In genomic region chr20:31485450-31486339, GRCh38 we compare ENCODE assay signal across 10 cellular contexts. TPM values are rescaled to one million over a fixed set of nuclear protein-coding genes. Genes with fewer than 3 reads are reported as not detected.
A peak's percentile ranks its signal among the peaks of the same experiment; 100 is the strongest.
DNase-seq lines count a peak whose midpoint lies in the region; ATAC-seq and TF ChIP-seq lines count a peak whose summit lies in the region.
"Had no signal": no experiment of that assay in that cellular context is flagged by ENCODE, and none has a peak within 500 bp of the region (broad histone marks: within the 10 kb centered on the region; RNA-seq: fewer than 3 reads in every experiment).

No MANE protein-coding gene starts in this region.

- no peak for DNase-seq in activated CD4-positive, alpha-beta T cell treated with anti-CD3 and anti-CD28 coated beads, Interleukin-2, amount 10 ng/mL, durations not matched to agents 24 days and 14 days
- no peak for DNase-seq in activated CD4-positive, alpha-beta T cell treated with anti-CD3 and anti-CD28 coated beads, Interleukin-2, amount 50 U/mL, for 1 hour
- DNase-seq in esophagus squamous epithelium (lab: John Stamatoyannopoulos, UW): no peak
- DNase-seq in mucosa of gallbladder (ENCODE audit: low spot score): peak; percentile 50
- DNase-seq in ureter (ENCODE audit: low spot score): peak; percentile 78
- no peak for DNase-seq in CD4-positive, alpha-beta memory T cell
- DNase-seq: foreskin keratinocyte had no signal

- TF ChIP-seq POLR2A in esophagus squamous epithelium (IDR thresholded peaks at IDR 0.05): no peak

- no peaks in the 10 kb centered on the region for H3K9me3 Mint-ChIP-seq in activated CD4-positive, alpha-beta T cell treated with anti-CD3 and anti-CD28 coated beads, Interleukin-2, amount 10 ng/mL, durations not matched to agents 24 days and 14 days
- peaks cover 0 to 5% (median 0%) of the 10 kb centered on the region in 8 donors for H3K9me3 Mint-ChIP-seq in CD4-positive, alpha-beta memory T cell

- H3K27ac Mint-ChIP-seq in activated CD4-positive, alpha-beta T cell treated with anti-CD3 and anti-CD28 coated beads, Interleukin-2, amount 10 ng/mL, durations not matched to agents 24 days and 14 days: peak overlapping the region; percentile 34
- no peak overlapping the region for H3K27ac Mint-ChIP-seq in CD4-positive, alpha-beta memory T cell

- H3K36me3 ChIP-seq in esophagus squamous epithelium: no peaks in the 10 kb centered on the region
- H3K36me3 ChIP-seq in CD4-positive, alpha-beta memory T cell (ENCODE audit: insufficient read depth, low read length): no peaks in the 10 kb centered on the region

- peak overlapping the region; percentile 58 to 82 (median 72) for H3K27ac ChIP-seq in esophagus squamous epithelium
- H3K27ac ChIP-seq in CD4-positive, alpha-beta memory T cell (ENCODE audit: low read depth, low read length): no peak overlapping the region
- H3K27ac ChIP-seq: A549, foreskin keratinocyte had no signal

- WGBS in esophagus squamous epithelium, 2 donors: 6 to 7% methylated on average over 15 to 21 of the region's 31 CpGs

- no peak for TF ChIP-seq CTCF in esophagus squamous epithelium (IDR thresholded peaks at IDR 0.05)

- peak overlapping the region in 3 of 4 donors; percentile 18 to 53 (median 22) for H3K4me3 ChIP-seq in esophagus squamous epithelium
- H3K4me3 ChIP-seq in CD4-positive, alpha-beta memory T cell (ENCODE audit: low read length in 2 of 2): no peak overlapping the region
- H3K4me3 ChIP-seq: A549 had no signal

- no peaks in the 10 kb centered on the region for H3K9me3 ChIP-seq in esophagus squamous epithelium
- H3K9me3 ChIP-seq in CD4-positive, alpha-beta memory T cell (ENCODE audit: control insufficient read depth in 1 of 2, low read length in 2 of 2): no peaks in the 10 kb centered on the region
- H3K9me3 ChIP-seq: A549 had no signal

- peak overlapping the region; percentile 30 for H3K4me3 Mint-ChIP-seq in activated CD4-positive, alpha-beta T cell treated with anti-CD3 and anti-CD28 coated beads, Interleukin-2, amount 10 ng/mL, durations not matched to agents 24 days and 14 days
- no peak overlapping the region for H3K4me3 Mint-ChIP-seq in CD4-positive, alpha-beta memory T cell

- peaks cover 0 to 26% (median 0%) of the 10 kb centered on the region in 3 donors for H3K4me1 ChIP-seq in esophagus squamous epithelium
- H3K4me1 ChIP-seq in CD4-positive, alpha-beta memory T cell (ENCODE audit: insufficient read depth, low read length): no peaks in the 10 kb centered on the region
- H3K4me1 ChIP-seq: A549, foreskin keratinocyte had no signal

- H3K36me3 Mint-ChIP-seq in activated CD4-positive, alpha-beta T cell treated with anti-CD3 and anti-CD28 coated beads, Interleukin-2, amount 10 ng/mL, durations not matched to agents 24 days and 14 days (ENCODE audit: low read depth): no peaks in the 10 kb centered on the region
- no peaks in the 10 kb centered on the region for H3K36me3 Mint-ChIP-seq in CD4-positive, alpha-beta memory T cell

- peaks cover 7% of the 10 kb centered on the region for H3K27me3 Mint-ChIP-seq in activated CD4-positive, alpha-beta T cell treated with anti-CD3 and anti-CD28 coated beads, Interleukin-2, amount 10 ng/mL, durations not matched to agents 24 days and 14 days
- peaks cover 13 to 16% of the 10 kb centered on the region in 2 donors for H3K27me3 Mint-ChIP-seq in CD4-positive, alpha-beta memory T cell

- CTCF ChIA-PET in CD4-positive, alpha-beta memory T cell (lab: Charles Lee; ENCODE audit: partially characterized antibody): interaction anchor here (3.7 kb wide), 1 partner anchor 17 kb away, joined by 20 read pairs; no protein-coding TSS in a partner anchor

- peaks cover 3% of the 10 kb centered on the region for H3K4me1 Mint-ChIP-seq in activated CD4-positive, alpha-beta T cell treated with anti-CD3 and anti-CD28 coated beads, Interleukin-2, amount 10 ng/mL, durations not matched to agents 24 days and 14 days
- peaks cover 0 to 6% (median 4%) of the 10 kb centered on the region in 4 donors for H3K4me1 Mint-ChIP-seq in CD4-positive, alpha-beta memory T cell

- no peak for ATAC-seq in GM21619 (IDR thresholded peaks at IDR 0.05; ENCODE audit: unreplicated experiment)
- no peak for ATAC-seq in GM19395 (IDR thresholded peaks at IDR 0.05; ENCODE audit: unreplicated experiment)
- ATAC-seq: A549, foreskin keratinocyte had no signal

- peaks cover 0 to 23% (median 0%) of the 10 kb centered on the region in 4 donors for H3K27me3 ChIP-seq in esophagus squamous epithelium
- H3K27me3 ChIP-seq in CD4-positive, alpha-beta memory T cell (ENCODE audit: insufficient read depth, low read length): no peaks in the 10 kb centered on the region

- intact Hi-C loops in activated CD4-positive, alpha-beta T cell treated with anti-CD3 and anti-CD28 coated beads, Interleukin-2, amount 10 ng/mL, durations not matched to agents 24 days and 14 days (cut with micrococcal nuclease): no loop called here
- intact Hi-C loops in esophagus squamous epithelium (cut with DNase I): no loop called here
- intact Hi-C loops in CD4-positive, alpha-beta memory T cell (cut with micrococcal nuclease): no loop called here

- POLR2A ChIA-PET in CD4-positive, alpha-beta memory T cell (lab: Charles Lee; ENCODE audit: partially characterized antibody): no interaction called here

RNA-seq across cellular contexts. Expression of gene REM1, which starts 10.6 kb away (rescaled TPM):
- total RNA-seq in activated CD4-positive, alpha-beta T cell treated with anti-CD3 and anti-CD28 coated beads, Interleukin-2, amount 10 ng/mL, durations not matched to agents 24 days and 14 days: not detected in 2 replicates
- total RNA-seq in esophagus squamous epithelium (1 to 10 TPM in 2 of 4 donors, under 1 TPM in 1, not detected in 1; 0.18 to 4.0 (median 1.3) TPM), mucosa of gallbladder (2.3 TPM), ureter (8.6 TPM)
- total RNA-seq in CD4-positive, alpha-beta memory T cell: not detected
- not detected for polyA plus RNA-seq in CD4-positive, alpha-beta memory T cell
- total RNA-seq: foreskin keratinocyte had no signal
- polyA plus RNA-seq: A549, foreskin keratinocyte had no signal

RNA-seq across cellular contexts. Expression of gene DEFB124, which starts 10.8 kb away (rescaled TPM):
- total RNA-seq in activated CD4-positive, alpha-beta T cell treated with anti-CD3 and anti-CD28 coated beads, Interleukin-2, amount 10 ng/mL, durations not matched to agents 24 days and 14 days: not detected in 2 replicates
- total RNA-seq in esophagus squamous epithelium: not detected
- 0.81 TPM for total RNA-seq in mucosa of gallbladder
- total RNA-seq in ureter: 3.3 TPM
- total RNA-seq in CD4-positive, alpha-beta memory T cell: not detected
- polyA plus RNA-seq in CD4-positive, alpha-beta memory T cell: not detected
- total RNA-seq: foreskin keratinocyte had no signal
- polyA plus RNA-seq: foreskin keratinocyte had no signal

RNA-seq across cellular contexts. Expression of gene HM13, which starts 28.5 kb away (rescaled TPM):
- 181 and 193 TPM in 2 replicates for total RNA-seq in activated CD4-positive, alpha-beta T cell treated with anti-CD3 and anti-CD28 coated beads, Interleukin-2, amount 10 ng/mL, durations not matched to agents 24 days and 14 days
- 100 to 1,000 TPM in 2 of 4 donors, 10 to 100 TPM in 2; 76.3 to 162 (median 108) TPM for total RNA-seq in esophagus squamous epithelium
- total RNA-seq in mucosa of gallbladder: 204 TPM
- 176 TPM for total RNA-seq in ureter
- 100 to 1,000 TPM; 133 to 156 TPM for total RNA-seq in CD4-positive, alpha-beta memory T cell
- 100 to 1,000 TPM; 166 to 171 TPM for polyA plus RNA-seq in CD4-positive, alpha-beta memory T cell

RNA-seq across cellular contexts. Expression of gene DEFB123, which starts 45.3 kb away (rescaled TPM):
- total RNA-seq in activated CD4-positive, alpha-beta T cell treated with anti-CD3 and anti-CD28 coated beads, Interleukin-2, amount 10 ng/mL, durations not matched to agents 24 days and 14 days: not detected in 2 replicates
- total RNA-seq in esophagus squamous epithelium: not detected
- total RNA-seq in mucosa of gallbladder: not detected
- total RNA-seq in ureter: not detected
- total RNA-seq in CD4-positive, alpha-beta memory T cell: not detected
- polyA plus RNA-seq in CD4-positive, alpha-beta memory T cell: not detected
- total RNA-seq: foreskin keratinocyte had no signal
- polyA plus RNA-seq: A549, foreskin keratinocyte had no signal

Comparison
In these comparisons a context has a peak if more than half of its experiments do, and no peak if none do; other contexts are left out.
1. DNase-seq: peak in mucosa of gallbladder (single experiment) and ureter (single experiment); none in activated CD4-positive, alpha-beta T cell treated with anti-CD3 and anti-CD28 coated beads, Interleukin-2, amount 10 ng/mL, durations not matched to agents 24 days and 14 days (single experiment), activated CD4-positive, alpha-beta T cell treated with anti-CD3 and anti-CD28 coated beads, Interleukin-2, amount 50 U/mL, for 1 hour (single experiment), esophagus squamous epithelium (single experiment) and CD4-positive, alpha-beta memory T cell (0 of 5).
2. H3K4me3 ChIP-seq: peak in esophagus squamous epithelium (3 of 4); none in CD4-positive, alpha-beta memory T cell (0 of 2).